17 cellular contexts compared by ENCODE assay signal in the genomic region with DNA sequence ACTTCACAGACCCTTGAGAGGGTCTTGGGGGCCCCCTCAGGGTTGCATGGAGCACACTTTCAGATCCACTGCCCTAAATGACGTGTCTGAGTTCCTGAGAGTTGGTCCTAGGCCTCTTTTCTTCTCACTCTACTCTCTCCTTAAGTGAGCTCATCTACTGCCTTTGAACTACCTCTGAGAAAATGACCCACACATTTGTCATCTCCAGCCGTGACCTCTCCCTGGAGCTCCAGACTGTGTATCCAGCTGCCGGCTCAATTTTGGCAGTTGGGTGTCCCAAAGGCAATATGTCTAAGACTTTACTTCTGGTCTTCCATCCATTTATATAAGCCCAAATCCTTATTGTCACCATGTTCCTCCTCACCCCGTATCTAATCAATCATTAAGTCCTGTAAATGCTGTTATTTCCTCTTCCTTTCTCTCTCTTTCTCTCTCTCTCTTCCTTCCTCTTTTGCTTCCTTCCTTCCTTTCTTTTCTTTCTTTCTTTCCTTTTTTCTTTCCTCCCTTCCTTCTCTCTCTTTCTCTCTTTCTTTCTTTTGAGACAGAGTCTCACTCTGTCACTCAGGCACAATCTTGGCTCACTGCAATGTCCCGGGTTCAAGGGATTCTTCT. TPM values are rescaled to one million over a fixed set of nuclear protein-coding genes. Genes with fewer than 3 reads are reported as not detected.
DNase-seq lines count a peak whose midpoint lies in the region; TF ChIP-seq lines count a peak whose summit lies in the region.
"Had no signal": no experiment of that assay in that cellular context is flagged by ENCODE, and none has a peak within 500 bp of the region (broad histone marks: within the 10 kb centered on the region; RNA-seq: fewer than 3 reads in every experiment).

No MANE protein-coding gene starts in this region.

- H3K9me3 Mint-ChIP-seq in dendritic cell treated with granulocyte-macrophage colony-stimulating factor and Interleukin-4, amounts not matched to agents 40 ng/mL and 50 ng/mL, for 4 days, result no peaks in the 10 kb centered on the region
- H3K9me3 Mint-ChIP-seq in progenitor cell of endocrine pancreas (ENCODE audit: low read depth), result no peaks in the 10 kb centered on the region
- no peaks in the 10 kb centered on the region for H3K9me3 Mint-ChIP-seq in T-helper 2 cell treated with Interferon-gamma antibody and Interleukin-4, amounts not matched to agents 5 μg/mL and 100 μg/mL, for 36 hours
- H3K9me3 Mint-ChIP-seq: CD8-positive, alpha-beta T cell; IgD-negative memory B cell; T-cell had no signal

- no peaks in the 10 kb centered on the region for H3K36me3 Mint-ChIP-seq in dendritic cell treated with granulocyte-macrophage colony-stimulating factor and Interleukin-4, amounts not matched to agents 40 ng/mL and 50 ng/mL, for 4 days (ENCODE audit: low read depth)
- no peaks in the 10 kb centered on the region for H3K36me3 Mint-ChIP-seq in progenitor cell of endocrine pancreas (ENCODE audit: insufficient read depth)
- H3K36me3 Mint-ChIP-seq in T-helper 2 cell treated with Interferon-gamma antibody and Interleukin-4, amounts not matched to agents 5 μg/mL and 100 μg/mL, for 36 hours (ENCODE audit: low read depth), result no peaks in the 10 kb centered on the region
- H3K36me3 Mint-ChIP-seq: CD8-positive, alpha-beta T cell; IgD-negative memory B cell; T-cell had no signal

- H3K4me1 ChIP-seq in GM23248 (ENCODE audit: insufficient read depth), result no peaks in the 10 kb centered on the region

- H3K79me2 ChIP-seq in GM23248 (ENCODE audit: insufficient read depth), result no peaks in the 10 kb centered on the region

- no peak overlapping the region for H3K4me2 ChIP-seq in GM23248 (ENCODE audit: unreplicated experiment)
- H3K4me2 ChIP-seq: PC-9 had no signal

- H2AFZ ChIP-seq in GM23248, result no peak overlapping the region
- H2AFZ ChIP-seq: PC-9 had no signal

- H3K9ac ChIP-seq in GM23248, result no peak overlapping the region

- H3K27ac Mint-ChIP-seq in dendritic cell treated with granulocyte-macrophage colony-stimulating factor and Interleukin-4, amounts not matched to agents 40 ng/mL and 50 ng/mL, for 4 days, result peak overlapping the region; percentile 45
- peak overlapping the region; percentile 35 for H3K27ac Mint-ChIP-seq in progenitor cell of endocrine pancreas
- no peak overlapping the region for H3K27ac Mint-ChIP-seq in T-helper 2 cell treated with Interferon-gamma antibody and Interleukin-4, amounts not matched to agents 5 μg/mL and 100 μg/mL, for 36 hours
- H3K27ac Mint-ChIP-seq: B cell; CD8-positive, alpha-beta T cell; T-cell had no signal

- peak; percentile 70 for DNase-seq in GM23248
- DNase-seq in M059J (ENCODE audit: low read depth), result peak; percentile 18
- DNase-seq in progenitor cell of endocrine pancreas (ENCODE audit: low spot score, unreplicated experiment), result no peak
- DNase-seq in WERI-Rb-1, result no peak
- no peak for DNase-seq in NCI-H146 (lab: John Stamatoyannopoulos, UW)
- DNase-seq in T-helper 2 cell treated with Interferon-gamma antibody and Interleukin-4, amounts not matched to agents 5 μg/mL and 100 μg/mL, for 36 hours (ENCODE audit: low spot score), result no peak
- no peak for DNase-seq in activated T-cell treated with anti-CD3 and anti-CD28 coated beads, Interleukin-2, amount 50 U/mL, for 48 hours
- DNase-seq: ACHN; CD8-positive, alpha-beta T cell; NCI-H345; NCI-H69; PC-9; T-cell had no signal

- no peaks in the 10 kb centered on the region for H3K9me3 ChIP-seq in GM23248 (ENCODE audit: low read depth)
- H3K9me3 ChIP-seq in WERI-Rb-1 (ENCODE audit: severe bottlenecking), result no peaks in the 10 kb centered on the region

- peaks cover 7% of the 10 kb centered on the region for H3K4me1 Mint-ChIP-seq in dendritic cell treated with granulocyte-macrophage colony-stimulating factor and Interleukin-4, amounts not matched to agents 40 ng/mL and 50 ng/mL, for 4 days (ENCODE audit: low read depth)
- H3K4me1 Mint-ChIP-seq in progenitor cell of endocrine pancreas (ENCODE audit: low read depth), result no peaks in the 10 kb centered on the region
- no peaks in the 10 kb centered on the region for H3K4me1 Mint-ChIP-seq in T-helper 2 cell treated with Interferon-gamma antibody and Interleukin-4, amounts not matched to agents 5 μg/mL and 100 μg/mL, for 36 hours (ENCODE audit: low read depth)
- H3K4me1 Mint-ChIP-seq: B cell, T-cell had no signal

- in situ Hi-C loops in GM23248 (cut with MboI), result no loop called here

- peaks cover 4% of the 10 kb centered on the region for H3K27me3 Mint-ChIP-seq in dendritic cell treated with granulocyte-macrophage colony-stimulating factor and Interleukin-4, amounts not matched to agents 40 ng/mL and 50 ng/mL, for 4 days
- H3K27me3 Mint-ChIP-seq in progenitor cell of endocrine pancreas, result no peaks in the 10 kb centered on the region
- H3K27me3 Mint-ChIP-seq in T-helper 2 cell treated with Interferon-gamma antibody and Interleukin-4, amounts not matched to agents 5 μg/mL and 100 μg/mL, for 36 hours (ENCODE audit: low read depth), result peaks cover 30% of the 10 kb centered on the region

- H3F3A ChIP-seq in GM23248 (ENCODE audit: insufficient read depth), result no peaks in the 10 kb centered on the region

- no peak overlapping the region for H3K4me3 Mint-ChIP-seq in dendritic cell treated with granulocyte-macrophage colony-stimulating factor and Interleukin-4, amounts not matched to agents 40 ng/mL and 50 ng/mL, for 4 days
- H3K4me3 Mint-ChIP-seq in progenitor cell of endocrine pancreas (ENCODE audit: low read depth), result no peak overlapping the region
- no peak overlapping the region for H3K4me3 Mint-ChIP-seq in T-helper 2 cell treated with Interferon-gamma antibody and Interleukin-4, amounts not matched to agents 5 μg/mL and 100 μg/mL, for 36 hours
- H3K4me3 Mint-ChIP-seq: B cell; CD8-positive, alpha-beta T cell; T-cell had no signal

- TF ChIP-seq CTCF in progenitor cell of endocrine pancreas (IDR thresholded peaks at IDR 0.05; ENCODE audit: unreplicated experiment), result no peak
- TF ChIP-seq CTCF in WERI-Rb-1 (IDR thresholded peaks at IDR 0.05; ENCODE audit: low read depth, low read length), result no peak

- intact Hi-C loops in dendritic cell treated with granulocyte-macrophage colony-stimulating factor and Interleukin-4, amounts not matched to agents 40 ng/mL and 50 ng/mL, for 4 days (cut with micrococcal nuclease), result no loop called here

- WGBS in GM23248 (ENCODE audit: low coverage in 1 of 2, low lambda C conversion rate in 2 of 2, missing lambda C conversion rate in 2 of 2), 2 experiments, result 71 to 73% methylated on average over 5 of the region's 5 CpGs

- H3K27ac ChIP-seq in GM23248 (no peak overlapping the region), WERI-Rb-1 (no peak overlapping the region)
- H3K27ac ChIP-seq: PC-9, SK-N-MC had no signal

- no peaks in the 10 kb centered on the region for H3K36me3 ChIP-seq in GM23248 (ENCODE audit: low read depth)
- H3K36me3 ChIP-seq in WERI-Rb-1, result no peaks in the 10 kb centered on the region

- H3K27me3 ChIP-seq in GM23248 (replicated peaks; ENCODE audit: insufficient read depth) (no peaks in the 10 kb centered on the region), WERI-Rb-1 (ENCODE audit: insufficient read depth, low read depth, severe bottlenecking) (no peaks in the 10 kb centered on the region)

- no peaks in the 10 kb centered on the region for H4K20me1 ChIP-seq in GM23248 (ENCODE audit: insufficient read depth)

- H3K4me3 ChIP-seq in GM23248 (no peak overlapping the region), WERI-Rb-1 (ENCODE audit: low read depth, low read length) (no peak overlapping the region)
- H3K4me3 ChIP-seq: PC-9, SK-N-MC had no signal

- no peaks in the 10 kb centered on the region for H3K9me2 ChIP-seq in GM23248 (ENCODE audit: insufficient read depth)

RNA-seq across cellular contexts. Expression of gene HSPA9, which starts 51.2 kb away (rescaled TPM):
- total RNA-seq in GM23248 (2014; rRNA removed; shearing (Covaris generic)), result 380 and 564 TPM in 2 replicates
- polyA plus RNA-seq in GM23248 (2016; fragmentation: Nextera tagmentation; extraction: Ambion mirVana), result 225 and 233 TPM in 2 replicates
- 241 and 270 TPM in 2 replicates for total RNA-seq in M059J (2014; rRNA removed; shearing (Covaris generic))
- total RNA-seq in progenitor cell of endocrine pancreas, result 174 and 185 TPM in 2 replicates

Comparison
In these comparisons a context has a peak if more than half of its experiments do, and no peak if none do; other contexts are left out.
1. DNase-seq: peak in GM23248 (single experiment) and M059J (single experiment); none in progenitor cell of endocrine pancreas (single experiment), WERI-Rb-1 (single experiment), NCI-H146 (single experiment), T-helper 2 cell treated with Interferon-gamma antibody and Interleukin-4, amounts not matched to agents 5 μg/mL and 100 μg/mL, for 36 hours (single experiment) and activated T-cell treated with anti-CD3 and anti-CD28 coated beads, Interleukin-2, amount 50 U/mL, for 48 hours (0 of 2).